ENCODE assay signal across 1 cellular context in the genomic region with DNA sequence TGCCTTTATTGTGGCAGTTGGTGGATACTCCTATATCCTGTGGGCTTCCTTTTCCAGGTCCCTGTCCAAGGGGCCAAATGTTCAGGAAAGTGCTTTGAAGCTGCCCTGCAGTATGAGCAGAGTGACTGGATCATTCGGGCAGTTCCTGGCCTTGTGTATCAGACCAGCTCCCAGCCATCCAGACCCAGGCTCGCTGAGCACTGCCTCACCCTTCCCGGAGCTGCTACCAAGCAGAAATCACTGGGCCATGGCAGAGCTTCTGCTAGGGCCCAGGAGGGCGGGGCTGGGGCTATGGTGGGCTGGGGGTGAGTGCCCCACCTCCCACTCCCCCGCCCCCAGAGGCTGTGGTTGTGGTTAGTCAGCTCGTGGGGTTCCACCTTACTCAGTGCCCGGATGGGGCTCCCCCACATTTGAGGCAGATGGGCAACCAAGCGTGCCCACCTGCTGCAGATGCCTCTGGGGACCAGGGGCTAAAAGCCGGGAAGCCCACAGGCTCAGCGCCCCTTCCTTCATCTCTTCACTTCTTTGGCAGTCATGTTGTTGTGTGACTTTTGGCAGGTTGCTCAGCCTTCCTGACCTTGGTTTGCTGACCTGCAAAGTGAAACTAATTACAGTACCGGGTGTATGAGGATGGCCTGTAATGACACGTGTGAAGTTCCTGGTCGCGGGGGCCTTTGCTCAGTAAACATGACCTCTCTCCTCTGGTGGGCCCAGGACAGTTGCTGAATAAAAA.
TF ChIP-seq lines count a peak whose summit lies in the region.

No MANE protein-coding gene starts in this region.

TF ChIP-seq in K562, 482 proteins besides CTCF, POLR2A, EP300 and RAD21 (continued from another document):
- TF ChIP-seq, protein P1, sequence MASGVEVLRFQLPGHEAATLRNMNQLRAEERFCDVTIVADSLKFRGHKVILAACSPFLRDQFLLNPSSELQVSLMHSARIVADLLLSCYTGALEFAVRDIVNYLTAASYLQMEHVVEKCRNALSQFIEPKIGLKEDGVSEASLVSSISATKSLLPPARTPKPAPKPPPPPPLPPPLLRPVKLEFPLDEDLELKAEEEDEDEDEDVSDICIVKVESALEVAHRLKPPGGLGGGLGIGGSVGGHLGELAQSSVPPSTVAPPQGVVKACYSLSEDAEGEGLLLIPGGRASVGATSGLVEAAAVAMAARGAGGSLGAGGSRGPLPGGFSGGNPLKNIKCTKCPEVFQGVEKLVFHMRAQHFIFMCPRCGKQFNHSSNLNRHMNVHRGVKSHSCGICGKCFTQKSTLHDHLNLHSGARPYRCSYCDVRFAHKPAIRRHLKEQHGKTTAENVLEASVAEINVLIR (CRISPR knock-in tag; IDR thresholded peaks at IDR 0.05): no peak
- no peak for TF ChIP-seq FOXJ3 (CRISPR knock-in tag; IDR thresholded peaks at IDR 0.05)
- no peak for TF ChIP-seq PRMT5 (CRISPR knock-in tag; IDR thresholded peaks at IDR 0.05)
- TF ChIP-seq, protein P2, sequence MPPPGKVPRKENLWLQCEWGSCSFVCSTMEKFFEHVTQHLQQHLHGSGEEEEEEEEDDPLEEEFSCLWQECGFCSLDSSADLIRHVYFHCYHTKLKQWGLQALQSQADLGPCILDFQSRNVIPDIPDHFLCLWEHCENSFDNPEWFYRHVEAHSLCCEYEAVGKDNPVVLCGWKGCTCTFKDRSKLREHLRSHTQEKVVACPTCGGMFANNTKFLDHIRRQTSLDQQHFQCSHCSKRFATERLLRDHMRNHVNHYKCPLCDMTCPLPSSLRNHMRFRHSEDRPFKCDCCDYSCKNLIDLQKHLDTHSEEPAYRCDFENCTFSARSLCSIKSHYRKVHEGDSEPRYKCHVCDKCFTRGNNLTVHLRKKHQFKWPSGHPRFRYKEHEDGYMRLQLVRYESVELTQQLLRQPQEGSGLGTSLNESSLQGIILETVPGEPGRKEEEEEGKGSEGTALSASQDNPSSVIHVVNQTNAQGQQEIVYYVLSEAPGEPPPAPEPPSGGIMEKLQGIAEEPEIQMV (tag; conservative IDR thresholded peaks at IDR 0.05; ENCODE audit: low read depth): no peak
- no peak for TF ChIP-seq IFI16 (CRISPR knock-in tag; IDR thresholded peaks at IDR 0.05)
- TF ChIP-seq YBX1 (IDR thresholded peaks at IDR 0.05): no peak
- TF ChIP-seq, protein P3, sequence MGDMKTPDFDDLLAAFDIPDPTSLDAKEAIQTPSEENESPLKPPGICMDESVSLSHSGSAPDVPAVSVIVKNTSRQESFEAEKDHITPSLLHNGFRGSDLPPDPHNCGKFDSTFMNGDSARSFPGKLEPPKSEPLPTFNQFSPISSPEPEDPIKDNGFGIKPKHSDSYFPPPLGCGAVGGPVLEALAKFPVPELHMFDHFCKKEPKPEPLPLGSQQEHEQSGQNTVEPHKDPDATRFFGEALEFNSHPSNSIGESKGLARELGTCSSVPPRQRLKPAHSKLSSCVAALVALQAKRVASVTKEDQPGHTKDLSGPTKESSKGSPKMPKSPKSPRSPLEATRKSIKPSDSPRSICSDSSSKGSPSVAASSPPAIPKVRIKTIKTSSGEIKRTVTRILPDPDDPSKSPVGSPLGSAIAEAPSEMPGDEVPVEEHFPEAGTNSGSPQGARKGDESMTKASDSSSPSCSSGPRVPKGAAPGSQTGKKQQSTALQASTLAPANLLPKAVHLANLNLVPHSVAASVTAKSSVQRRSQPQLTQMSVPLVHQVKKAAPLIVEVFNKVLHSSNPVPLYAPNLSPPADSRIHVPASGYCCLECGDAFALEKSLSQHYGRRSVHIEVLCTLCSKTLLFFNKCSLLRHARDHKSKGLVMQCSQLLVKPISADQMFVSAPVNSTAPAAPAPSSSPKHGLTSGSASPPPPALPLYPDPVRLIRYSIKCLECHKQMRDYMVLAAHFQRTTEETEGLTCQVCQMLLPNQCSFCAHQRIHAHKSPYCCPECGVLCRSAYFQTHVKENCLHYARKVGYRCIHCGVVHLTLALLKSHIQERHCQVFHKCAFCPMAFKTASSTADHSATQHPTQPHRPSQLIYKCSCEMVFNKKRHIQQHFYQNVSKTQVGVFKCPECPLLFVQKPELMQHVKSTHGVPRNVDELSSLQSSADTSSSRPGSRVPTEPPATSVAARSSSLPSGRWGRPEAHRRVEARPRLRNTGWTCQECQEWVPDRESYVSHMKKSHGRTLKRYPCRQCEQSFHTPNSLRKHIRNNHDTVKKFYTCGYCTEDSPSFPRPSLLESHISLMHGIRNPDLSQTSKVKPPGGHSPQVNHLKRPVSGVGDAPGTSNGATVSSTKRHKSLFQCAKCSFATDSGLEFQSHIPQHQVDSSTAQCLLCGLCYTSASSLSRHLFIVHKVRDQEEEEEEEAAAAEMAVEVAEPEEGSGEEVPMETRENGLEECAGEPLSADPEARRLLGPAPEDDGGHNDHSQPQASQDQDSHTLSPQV (IDR thresholded peaks at IDR 0.05): no peak
- no peak for TF ChIP-seq ZNF589 (CRISPR knock-in tag; IDR thresholded peaks at IDR 0.05; ENCODE audit: low read depth)
- TF ChIP-seq ETS2 (tag; IDR thresholded peaks at IDR 0.05; ENCODE audit: borderline replicate concordance, poor library complexity, severe bottlenecking): no peak
- TF ChIP-seq RHOXF2B (CRISPR knock-in tag; conservative IDR thresholded peaks at IDR 0.05): no peak
- TF ChIP-seq NFYB (IDR thresholded peaks at IDR 0.05; ENCODE audit: extremely low read depth, insufficient read length): no peak
